ENCODE assay signal across 11 cellular contexts in genomic region chr1:8022395-8023286, GRCh38. TPM values are rescaled to one million over a fixed set of nuclear protein-coding genes. Genes with fewer than 3 reads are reported as not detected.
DNase-seq lines count a peak whose midpoint lies in the region; ATAC-seq, FAIRE-seq and TF ChIP-seq lines count a peak whose summit lies in the region.
"Had no signal": no experiment of that assay in that cellular context is flagged by ENCODE, and none has a peak within 500 bp of the region (broad histone marks: within the 10 kb centered on the region; RNA-seq: fewer than 3 reads in every experiment).

No MANE protein-coding gene starts in this region.

- no peak for DNase-seq in Caco-2
- peak; percentile 6 to 9 for DNase-seq in fibroblast of lung (ENCODE audit: low read depth in 2 of 2)
- DNase-seq in ovary = no peak
- DNase-seq in NCI-H128 (lab: John Stamatoyannopoulos, UW; ENCODE audit: unreplicated experiment) = no peak
- no peak for DNase-seq in urothelium cell line (ENCODE audit: low spot score)
- DNase-seq: activated CD4-positive, CD25-positive, alpha-beta regulatory T cell; activated naive CD4-positive, alpha-beta T cell treated with anti-CD3 and anti-CD28 coated beads, Interleukin-2, amount 10 ng/mL, durations not matched to agents 7 days and 5 days; NCI-H1694 had no signal

- peaks cover 50% of the 10 kb centered on the region for H3K4me1 Mint-ChIP-seq in Caco-2 (ENCODE audit: low read depth, unreplicated experiment)

- no peak for TF ChIP-seq POLR2A in ovary (IDR thresholded peaks at IDR 0.05)

- FAIRE-seq in urothelium cell line (lab: Jason Lieb, UNC) = no peak

- POLR2A ChIA-PET in Caco-2 (lab: Charles Lee) = interaction anchor here (0.7 kb wide), 2 partner anchors 38 to 53 kb away, joined by 3 to 5 read pairs; no protein-coding TSS in a partner anchor

- WGBS in ovary, 3 donors = 64 to 77% (median 65%) methylated on average over 3 of the region's 3 CpGs

- peaks cover 87% of the 10 kb centered on the region for H3K79me2 ChIP-seq in fibroblast of lung (ENCODE audit: control insufficient read depth, insufficient read depth, low read length)

- no peak for ATAC-seq in HG02610 (IDR thresholded peaks at IDR 0.05; ENCODE audit: unreplicated experiment)
- no peak for ATAC-seq in GM21717 (IDR thresholded peaks at IDR 0.05; ENCODE audit: unreplicated experiment)

- no peak overlapping the region for H3K9ac ChIP-seq in fibroblast of lung (ENCODE audit: insufficient read depth, low read length)

- H3K27ac Mint-ChIP-seq in Caco-2 (ENCODE audit: unreplicated experiment) = peak overlapping the region; percentile 19
- H3K27ac Mint-ChIP-seq: activated naive CD4-positive, alpha-beta T cell treated with anti-CD3 and anti-CD28 coated beads, Interleukin-2, amount 10 ng/mL, durations not matched to agents 7 days and 5 days had no signal

- H3K4me3 ChIP-seq in Caco-2 (ENCODE audit: low read depth, low read length) (no peak overlapping the region), WI38 (ENCODE audit: low read depth, low read length) (peak overlapping the region; percentile 91), fibroblast of lung (replicated peaks in 1 of 4; ENCODE audit: control extremely low read depth in 1 of 4, insufficient read depth in 1 of 4, low read depth in 3 of 4, low read length in 4 of 4) (peak overlapping the region in 2 of 4 experiments; percentile 15 to 96), ovary (peak overlapping the region; percentile 68)

- TF ChIP-seq EP300 in ovary (IDR thresholded peaks at IDR 0.05) = no peak

- BruUV-seq in Caco-2 (replicated peaks; lab: Mats Ljungman, UMichigan) = no TSS peak

- peak overlapping the region; percentile 89 for H3K4me3 Mint-ChIP-seq in Caco-2 (ENCODE audit: unreplicated experiment)
- H3K4me3 Mint-ChIP-seq: activated naive CD4-positive, alpha-beta T cell treated with anti-CD3 and anti-CD28 coated beads, Interleukin-2, amount 10 ng/mL, durations not matched to agents 7 days and 5 days had no signal

- no peak overlapping the region for H3K4me2 ChIP-seq in fibroblast of lung (ENCODE audit: extremely low read depth, insufficient read depth, low read length)

- no peaks in the 10 kb centered on the region for H3K27me3 Mint-ChIP-seq in Caco-2 (ENCODE audit: insufficient read depth, unreplicated experiment)

- H3K27ac ChIP-seq in fibroblast of lung (ENCODE audit: insufficient read depth, low read length) (no peak overlapping the region), ovary (peak overlapping the region in 1 of 2 donors; percentile 22)

- peaks cover 44% of the 10 kb centered on the region for H3K36me3 Mint-ChIP-seq in Caco-2 (ENCODE audit: insufficient read depth, unreplicated experiment)
- H3K36me3 Mint-ChIP-seq: activated naive CD4-positive, alpha-beta T cell treated with anti-CD3 and anti-CD28 coated beads, Interleukin-2, amount 10 ng/mL, durations not matched to agents 7 days and 5 days had no signal

- CTCF ChIA-PET in Caco-2 (lab: Charles Lee) = interaction anchor here (1.0 kb wide), 1 partner anchor 292 kb away, joined by 3 read pairs; no protein-coding TSS in a partner anchor

- no peak overlapping the region for H2AFZ ChIP-seq in fibroblast of lung (ENCODE audit: low read length)

- H3K9me3 ChIP-seq in Caco-2 (no peaks in the 10 kb centered on the region), fibroblast of lung (ENCODE audit: control insufficient read depth, insufficient read depth, low read depth, low read length) (no peaks in the 10 kb centered on the region), ovary (no peaks in the 10 kb centered on the region)

- H3K27me3 ChIP-seq in Caco-2 (replicated peaks; ENCODE audit: control insufficient read depth, insufficient read depth, low read length) = no peaks in the 10 kb centered on the region
- no peaks in the 10 kb centered on the region for H3K27me3 ChIP-seq in fibroblast of lung (ENCODE audit: control insufficient read depth, insufficient read depth, low read length)
- no peaks in the 10 kb centered on the region for H3K27me3 ChIP-seq in ovary

- no peaks in the 10 kb centered on the region for H3K9me3 Mint-ChIP-seq in Caco-2 (ENCODE audit: unreplicated experiment)
- H3K9me3 Mint-ChIP-seq: activated naive CD4-positive, alpha-beta T cell treated with anti-CD3 and anti-CD28 coated beads, Interleukin-2, amount 10 ng/mL, durations not matched to agents 7 days and 5 days had no signal

- H3K4me1 ChIP-seq in Caco-2 = peaks cover 63% of the 10 kb centered on the region
- peaks cover 20% of the 10 kb centered on the region for H3K4me1 ChIP-seq in fibroblast of lung (ENCODE audit: control insufficient read depth, extremely low read depth, insufficient read depth, low read length)
- peaks cover 12% of the 10 kb centered on the region for H3K4me1 ChIP-seq in ovary (ENCODE audit: insufficient read depth)

- H3K36me3 ChIP-seq in Caco-2 (ENCODE audit: control insufficient read depth, insufficient read depth, low read length) (no peaks in the 10 kb centered on the region), fibroblast of lung (ENCODE audit: control insufficient read depth, insufficient read depth, low read length) (no peaks in the 10 kb centered on the region), ovary (no peaks in the 10 kb centered on the region)

- TF ChIP-seq CTCF in Caco-2 (IDR thresholded peaks at IDR 0.05; ENCODE audit: insufficient read depth in 1 of 2, low read depth in 1 of 2, low read length in 1 of 2, severe bottlenecking in 1 of 2, unreplicated experiment in 1 of 2) (no peak), WI38 (IDR thresholded peaks at IDR 0.05; ENCODE audit: low read depth, low read length) (no peak), fibroblast of lung (conservative IDR thresholded peaks at IDR 0.05 in 1 of 2, IDR thresholded peaks at IDR 0.05 in 1 of 2; ENCODE audit: low read depth in 1 of 2, low read length in 2 of 2) (no peak), ovary (IDR thresholded peaks at IDR 0.05) (no peak)

- intact Hi-C loops in Caco-2 (cut with micrococcal nuclease; ENCODE audit: unreplicated experiment) = no loop called here
- intact Hi-C loops in ovary (cut with DNase I) = loop anchor here in 3 of 4 donors (10.0 kb wide), 2 partner anchors 292 to 322 kb away; partner anchors contain the start of gene SLC45A1 (in 2 of the 3)

- H4K20me1 ChIP-seq in fibroblast of lung (ENCODE audit: control insufficient read depth, extremely low read depth, insufficient read depth, low read length) = peaks cover 3% of the 10 kb centered on the region

RNA-seq across cellular contexts. Expression of gene ERRFI1, which starts 3.5 kb away (rescaled TPM):
- total RNA-seq in Caco-2 (2022) (37.2 and 40.9 TPM in 2 replicates), fibroblast of lung (46.2 and 53.9 TPM in 2 replicates), ovary (100 to 1,000 TPM in 5 of 7 donors, 10 to 100 TPM in 2; 61.3 to 256 (median 110) TPM)
- polyA plus RNA-seq in fibroblast of lung (78.2 and 105 TPM in 2 replicates), ovary (10 to 100 TPM; 72.2 to 94.1 TPM)
- 41.8 and 52.6 TPM in 2 replicates for polyA plus RNA-seq in fibroblast of lung (2012)
- 8.9 and 27.3 TPM in 2 replicates for polyA minus RNA-seq in fibroblast of lung (ENCODE audit: low replicate concordance)

Comparison
In these comparisons a context has a peak if more than half of its experiments do, and no peak if none do; other contexts are left out.
1. DNase-seq: peak in fibroblast of lung (2 of 2); none in Caco-2 (0 of 2), ovary (0 of 5), NCI-H128 (single experiment) and urothelium cell line (single experiment).